19 cellular contexts compared by ENCODE assay signal in the genomic region with DNA sequence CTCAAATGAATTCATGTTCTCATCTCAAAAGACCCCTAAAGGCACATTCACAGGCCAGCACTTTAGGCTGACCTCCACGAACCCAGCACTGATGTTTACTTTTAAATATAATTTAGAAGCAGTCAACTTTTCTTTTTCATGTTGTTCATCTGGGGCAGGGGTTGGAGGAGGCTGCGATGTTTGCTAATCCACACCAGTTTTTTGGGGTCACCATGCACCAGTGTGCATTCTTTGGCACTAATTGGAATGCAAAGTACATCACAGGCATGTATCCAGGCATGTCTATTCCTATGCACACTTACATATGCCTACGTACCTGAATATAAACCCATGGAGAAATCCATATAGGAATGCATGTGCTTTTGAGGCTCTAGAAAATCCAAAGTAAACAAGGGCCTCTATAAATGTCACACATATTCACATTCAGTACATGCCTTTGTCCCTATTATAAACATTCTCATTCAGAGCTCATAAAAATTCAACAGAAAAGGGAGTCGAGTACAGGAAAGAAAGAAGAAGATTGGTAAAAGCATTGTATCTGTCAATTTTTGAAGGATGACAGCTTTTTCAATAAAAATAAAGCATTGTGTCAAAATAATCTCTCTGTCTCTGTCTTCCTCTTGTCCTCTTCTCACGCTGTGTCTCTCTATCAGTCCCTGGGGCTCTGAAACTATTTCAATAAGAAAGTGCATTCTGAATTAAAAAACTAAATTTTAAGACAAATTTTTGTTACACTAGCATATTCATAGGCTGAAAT.
"Had no signal": no experiment of that assay in that cellular context is flagged by ENCODE, and none has a peak within 500 bp of the region (broad histone marks: within the 10 kb centered on the region; RNA-seq: fewer than 3 reads in every experiment).

No MANE protein-coding gene starts in this region.

- H3K9ac ChIP-seq: SK-N-SH had no signal

- ATAC-seq: activated CD4-positive, CD25-positive, alpha-beta regulatory T cell treated with anti-CD3 and anti-CD28 coated beads, Interleukin-2, amount 50 U/mL, for 24 hours; body of pancreas; heart left ventricle; left lobe of liver; naive thymus-derived CD8-positive, alpha-beta T cell; psoas muscle; T-cell had no signal

- H3K9me3 Mint-ChIP-seq: memory B cell; naive thymus-derived CD8-positive, alpha-beta T cell had no signal

- H3K36me3 ChIP-seq: thoracic aorta had no signal

- H3K27ac Mint-ChIP-seq: activated naive CD8-positive, alpha-beta T cell; memory B cell; naive thymus-derived CD8-positive, alpha-beta T cell; T-cell had no signal

- H3K4me1 Mint-ChIP-seq: naive thymus-derived CD8-positive, alpha-beta T cell; T-cell had no signal

- H3K27me3 ChIP-seq: body of pancreas, heart left ventricle had no signal

- H3K4me3 Mint-ChIP-seq: activated naive CD8-positive, alpha-beta T cell; memory B cell; naive thymus-derived CD8-positive, alpha-beta T cell; T-cell had no signal

- H3K36me3 Mint-ChIP-seq: activated naive CD8-positive, alpha-beta T cell; naive thymus-derived CD8-positive, alpha-beta T cell; T-cell had no signal

- H3K4me2 ChIP-seq: SK-N-SH had no signal

- H3K27me3 Mint-ChIP-seq: activated naive CD8-positive, alpha-beta T cell; memory B cell; T-cell had no signal

- H3K27ac ChIP-seq: body of pancreas, psoas muscle, thoracic aorta had no signal

- H3K9me3 ChIP-seq: body of pancreas, psoas muscle, SK-N-SH, thoracic aorta had no signal

- H3K4me3 ChIP-seq: body of pancreas, heart left ventricle, psoas muscle, thoracic aorta had no signal

- DNase-seq: activated CD4-positive, alpha-beta T cell treated with anti-CD3 and anti-CD28 coated beads, Interleukin-2, amount 50 U/mL, for 1 hour; activated CD8-positive, alpha-beta memory T cell treated with anti-CD3 and anti-CD28 coated beads for 24 hours; activated gamma-delta T cell treated with Interleukin-2 at 50 U/mL for 16 hours; amygdala; effector CD8-positive, alpha-beta T cell; heart left ventricle; naive thymus-derived CD8-positive, alpha-beta T cell; psoas muscle; stimulated activated CD4-positive, alpha-beta T cell treated with anti-CD3 and anti-CD28 coated beads, Interleukin-12 subunit alpha, Interleukin-12 subunit beta, amount 100 ng/mL, for 4 hours; stimulated activated CD4-positive, alpha-beta T cell treated with anti-CD3 and anti-CD28 coated beads, Interleukin-2, amount 100 ng/mL, for 24 hours; T-cell; T-helper 9 cell had no signal
